In the genomic region with DNA sequence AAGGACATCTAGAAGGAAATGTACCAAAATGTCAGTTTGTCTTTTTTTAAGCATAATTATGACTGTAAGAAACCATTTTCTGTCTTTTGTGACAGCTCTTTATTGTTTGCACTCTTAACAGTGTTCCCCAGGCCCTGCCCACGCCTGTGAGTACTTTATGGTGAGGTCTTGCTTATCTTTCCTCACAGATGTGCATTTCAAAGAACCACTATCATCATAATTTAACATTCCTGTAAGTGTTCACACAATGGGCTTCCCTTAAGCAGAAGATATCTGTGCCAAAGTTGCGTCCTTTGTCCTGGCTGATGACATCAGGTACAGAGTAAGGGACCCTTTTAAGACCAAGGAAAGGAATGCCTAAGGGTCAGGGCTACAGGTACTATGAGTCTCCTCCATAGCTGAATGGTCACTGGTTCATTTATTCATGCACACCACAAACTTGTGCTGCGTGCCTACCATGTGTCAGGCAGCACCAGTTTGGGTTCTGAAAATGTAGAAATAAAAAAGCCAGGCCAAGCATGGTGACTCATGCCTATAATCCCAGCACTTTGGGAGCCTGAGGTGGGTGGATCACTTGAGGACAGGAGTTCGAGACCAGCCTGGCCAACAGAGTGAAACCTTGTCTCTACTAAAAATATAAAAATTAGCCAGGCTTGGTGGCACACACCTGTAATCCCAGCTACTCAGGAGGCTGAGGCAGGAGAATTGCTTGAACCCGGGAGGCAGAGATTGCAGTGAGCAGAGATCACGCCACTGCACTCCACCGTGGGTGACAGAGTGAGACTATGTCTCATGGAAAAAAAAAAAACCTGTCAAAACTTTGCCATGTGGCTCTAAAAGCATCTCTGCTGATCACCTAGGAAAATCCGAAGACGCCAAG, we compare ENCODE assay signal across 1 cellular context.
TF ChIP-seq lines count a peak whose summit lies in the region.

No MANE protein-coding gene starts in this region.

TF ChIP-seq in K562, 482 proteins besides CTCF, POLR2A, EP300 and RAD21 (continued from another document):
- TF ChIP-seq, protein P1, sequence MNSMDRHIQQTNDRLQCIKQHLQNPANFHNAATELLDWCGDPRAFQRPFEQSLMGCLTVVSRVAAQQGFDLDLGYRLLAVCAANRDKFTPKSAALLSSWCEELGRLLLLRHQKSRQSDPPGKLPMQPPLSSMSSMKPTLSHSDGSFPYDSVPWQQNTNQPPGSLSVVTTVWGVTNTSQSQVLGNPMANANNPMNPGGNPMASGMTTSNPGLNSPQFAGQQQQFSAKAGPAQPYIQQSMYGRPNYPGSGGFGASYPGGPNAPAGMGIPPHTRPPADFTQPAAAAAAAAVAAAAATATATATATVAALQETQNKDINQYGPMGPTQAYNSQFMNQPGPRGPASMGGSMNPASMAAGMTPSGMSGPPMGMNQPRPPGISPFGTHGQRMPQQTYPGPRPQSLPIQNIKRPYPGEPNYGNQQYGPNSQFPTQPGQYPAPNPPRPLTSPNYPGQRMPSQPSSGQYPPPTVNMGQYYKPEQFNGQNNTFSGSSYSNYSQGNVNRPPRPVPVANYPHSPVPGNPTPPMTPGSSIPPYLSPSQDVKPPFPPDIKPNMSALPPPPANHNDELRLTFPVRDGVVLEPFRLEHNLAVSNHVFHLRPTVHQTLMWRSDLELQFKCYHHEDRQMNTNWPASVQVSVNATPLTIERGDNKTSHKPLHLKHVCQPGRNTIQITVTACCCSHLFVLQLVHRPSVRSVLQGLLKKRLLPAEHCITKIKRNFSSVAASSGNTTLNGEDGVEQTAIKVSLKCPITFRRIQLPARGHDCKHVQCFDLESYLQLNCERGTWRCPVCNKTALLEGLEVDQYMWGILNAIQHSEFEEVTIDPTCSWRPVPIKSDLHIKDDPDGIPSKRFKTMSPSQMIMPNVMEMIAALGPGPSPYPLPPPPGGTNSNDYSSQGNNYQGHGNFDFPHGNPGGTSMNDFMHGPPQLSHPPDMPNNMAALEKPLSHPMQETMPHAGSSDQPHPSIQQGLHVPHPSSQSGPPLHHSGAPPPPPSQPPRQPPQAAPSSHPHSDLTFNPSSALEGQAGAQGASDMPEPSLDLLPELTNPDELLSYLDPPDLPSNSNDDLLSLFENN (IDR thresholded peaks at IDR 0.05; ENCODE audit: low read depth in 2 of 2, low read length in 2 of 2) = peak in 1 of 2 experiments; percentile 95; a peak in 2 of 4 replicates
- TF ChIP-seq SIN3B (IDR thresholded peaks at IDR 0.05; ENCODE audit: low read depth) (no peak), SRSF3 (IDR thresholded peaks at IDR 0.05; ENCODE audit: insufficient read depth, low read length) (no peak), ZNF696 (CRISPR knock-in tag; conservative IDR thresholded peaks at IDR 0.05) (no peak), MCM7 (IDR thresholded peaks at IDR 0.05) (no peak), TRIM24 (IDR thresholded peaks at IDR 0.05) (peak; percentile 85 to 92), ZNF668 (CRISPR knock-in tag; IDR thresholded peaks at IDR 0.05) (no peak), STAT5A (IDR thresholded peaks at IDR 0.05; ENCODE audit: borderline replicate concordance, low read length) (peak; percentile 99), ELF4 (CRISPR knock-in tag; IDR thresholded peaks at IDR 0.05) (no peak), MCM5 (IDR thresholded peaks at IDR 0.05; ENCODE audit: low read depth) (no peak), ZNF224 (CRISPR knock-in tag; IDR thresholded peaks at IDR 0.05) (no peak), ZSCAN32 (CRISPR knock-in tag; IDR thresholded peaks at IDR 0.05) (0 out of 2 replicates have a peak, but pooled peaks have one; percentile 32), MEIS2 (IDR thresholded peaks at IDR 0.05; ENCODE audit: partially characterized antibody) (peak; percentile 97)
- TF ChIP-seq, protein P2, sequence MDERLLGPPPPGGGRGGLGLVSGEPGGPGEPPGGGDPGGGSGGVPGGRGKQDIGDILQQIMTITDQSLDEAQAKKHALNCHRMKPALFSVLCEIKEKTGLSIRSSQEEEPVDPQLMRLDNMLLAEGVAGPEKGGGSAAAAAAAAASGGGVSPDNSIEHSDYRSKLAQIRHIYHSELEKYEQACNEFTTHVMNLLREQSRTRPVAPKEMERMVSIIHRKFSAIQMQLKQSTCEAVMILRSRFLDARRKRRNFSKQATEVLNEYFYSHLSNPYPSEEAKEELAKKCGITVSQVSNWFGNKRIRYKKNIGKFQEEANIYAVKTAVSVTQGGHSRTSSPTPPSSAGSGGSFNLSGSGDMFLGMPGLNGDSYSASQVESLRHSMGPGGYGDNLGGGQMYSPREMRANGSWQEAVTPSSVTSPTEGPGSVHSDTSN (CRISPR knock-in tag; IDR thresholded peaks at IDR 0.05; ENCODE audit: low read depth) = no peak
- TF ChIP-seq, protein P2 (tag; conservative IDR thresholded peaks at IDR 0.05; ENCODE audit: low read depth) = peak; percentile 94
- TF ChIP-seq, protein P3, sequence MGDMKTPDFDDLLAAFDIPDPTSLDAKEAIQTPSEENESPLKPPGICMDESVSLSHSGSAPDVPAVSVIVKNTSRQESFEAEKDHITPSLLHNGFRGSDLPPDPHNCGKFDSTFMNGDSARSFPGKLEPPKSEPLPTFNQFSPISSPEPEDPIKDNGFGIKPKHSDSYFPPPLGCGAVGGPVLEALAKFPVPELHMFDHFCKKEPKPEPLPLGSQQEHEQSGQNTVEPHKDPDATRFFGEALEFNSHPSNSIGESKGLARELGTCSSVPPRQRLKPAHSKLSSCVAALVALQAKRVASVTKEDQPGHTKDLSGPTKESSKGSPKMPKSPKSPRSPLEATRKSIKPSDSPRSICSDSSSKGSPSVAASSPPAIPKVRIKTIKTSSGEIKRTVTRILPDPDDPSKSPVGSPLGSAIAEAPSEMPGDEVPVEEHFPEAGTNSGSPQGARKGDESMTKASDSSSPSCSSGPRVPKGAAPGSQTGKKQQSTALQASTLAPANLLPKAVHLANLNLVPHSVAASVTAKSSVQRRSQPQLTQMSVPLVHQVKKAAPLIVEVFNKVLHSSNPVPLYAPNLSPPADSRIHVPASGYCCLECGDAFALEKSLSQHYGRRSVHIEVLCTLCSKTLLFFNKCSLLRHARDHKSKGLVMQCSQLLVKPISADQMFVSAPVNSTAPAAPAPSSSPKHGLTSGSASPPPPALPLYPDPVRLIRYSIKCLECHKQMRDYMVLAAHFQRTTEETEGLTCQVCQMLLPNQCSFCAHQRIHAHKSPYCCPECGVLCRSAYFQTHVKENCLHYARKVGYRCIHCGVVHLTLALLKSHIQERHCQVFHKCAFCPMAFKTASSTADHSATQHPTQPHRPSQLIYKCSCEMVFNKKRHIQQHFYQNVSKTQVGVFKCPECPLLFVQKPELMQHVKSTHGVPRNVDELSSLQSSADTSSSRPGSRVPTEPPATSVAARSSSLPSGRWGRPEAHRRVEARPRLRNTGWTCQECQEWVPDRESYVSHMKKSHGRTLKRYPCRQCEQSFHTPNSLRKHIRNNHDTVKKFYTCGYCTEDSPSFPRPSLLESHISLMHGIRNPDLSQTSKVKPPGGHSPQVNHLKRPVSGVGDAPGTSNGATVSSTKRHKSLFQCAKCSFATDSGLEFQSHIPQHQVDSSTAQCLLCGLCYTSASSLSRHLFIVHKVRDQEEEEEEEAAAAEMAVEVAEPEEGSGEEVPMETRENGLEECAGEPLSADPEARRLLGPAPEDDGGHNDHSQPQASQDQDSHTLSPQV (IDR thresholded peaks at IDR 0.05) = peak; percentile 92
